Comparison of ENCODE assay signal across 14 cellular contexts in genomic region chr3:136070334-136070733, GRCh38.
DNase-seq lines count a peak whose midpoint lies in the region; ATAC-seq and TF ChIP-seq lines count a peak whose summit lies in the region.
"Had no signal": no experiment of that assay in that cellular context is flagged by ENCODE, and none has a peak within 500 bp of the region (broad histone marks: within the 10 kb centered on the region; RNA-seq: fewer than 3 reads in every experiment).

No MANE protein-coding gene starts in this region.

- H3F3A ChIP-seq in MM.1S (ENCODE audit: insufficient read depth, low read length), result no peaks in the 10 kb centered on the region

- H3K4me2 ChIP-seq in hepatocyte, result no peak overlapping the region
- H3K4me2 ChIP-seq in MM.1S (ENCODE audit: low read depth, low read length), result no peak overlapping the region

- no peaks in the 10 kb centered on the region for H4K20me1 ChIP-seq in hepatocyte (ENCODE audit: insufficient read depth, poor library complexity, severe bottlenecking)
- H4K20me1 ChIP-seq in MM.1S (ENCODE audit: insufficient read depth, low read length), result no peaks in the 10 kb centered on the region

- no peaks in the 10 kb centered on the region for H3K9me3 Mint-ChIP-seq in activated T-helper 2 cell treated with anti-CD3 and anti-CD28 coated beads, Interferon-gamma antibody, Interleukin-2, Interleukin-4, amounts not matched to agents 10 μg/mL and 5 μg/mL and 100 μg/mL, durations not matched to agents 14 hours and 24 hours and 36 hours
- H3K9me3 Mint-ChIP-seq: activated CD4-positive, alpha-beta memory T cell treated with anti-CD3 and anti-CD28 coated beads, Interleukin-2, amount 10 ng/mL, durations not matched to agents 7 days and 5 days; activated naive CD8-positive, alpha-beta T cell treated with anti-CD3 and anti-CD28 coated beads, Interleukin-2, amount 10 ng/mL, durations not matched to agents 7 days and 5 days had no signal

- intact Hi-C loops in ascending aorta (cut with DNase I), result no loop called here
- intact Hi-C loops in upper lobe of right lung (cut with DNase I), result no loop called here
- intact Hi-C loops in activated T-helper 2 cell treated with anti-CD3 and anti-CD28 coated beads, Interferon-gamma antibody, Interleukin-2, Interleukin-4, amounts not matched to agents 10 μg/mL and 5 μg/mL and 100 μg/mL, durations not matched to agents 14 hours and 24 hours and 36 hours (cut with micrococcal nuclease), result loop anchor here (10.0 kb wide), 2 partner anchors 744 to 1904 kb away; partner anchors contain the start of gene SLC35G2

- H3K4me1 ChIP-seq in ascending aorta (peaks cover 6 to 16% of the 10 kb centered on the region in 2 donors), hepatocyte (ENCODE audit: insufficient read depth) (no peaks in the 10 kb centered on the region), upper lobe of right lung (peaks cover 10% of the 10 kb centered on the region), MM.1S (ENCODE audit: low read length) (no peaks in the 10 kb centered on the region)

- WGBS in hepatocyte (ENCODE audit: low lambda C conversion rate, missing lambda C conversion rate), result 81% methylated on average over 3 of the region's 3 CpGs

- DNase-seq in NCI-H2171 treated with DMSO at 0.1 percent for 48 hours (lab: John Stamatoyannopoulos, UW) (peak; percentile 3), NCI-H2171 (lab: John Stamatoyannopoulos, UW) (no peak), ascending aorta (ENCODE audit: low spot score in 2 of 2) (no peak), hepatocyte (ENCODE audit: low spot score) (no peak), upper lobe of right lung (no peak), T-helper 9 cell (no peak), MM.1S (no peak)
- no peak for DNase-seq in activated T-helper 2 cell treated with anti-CD3 and anti-CD28 coated beads, Interferon-gamma antibody, Interleukin-2, Interleukin-4, amounts not matched to agents 10 μg/mL and 5 μg/mL and 100 μg/mL, durations not matched to agents 14 hours and 24 hours and 36 hours (ENCODE audit: low spot score)
- DNase-seq: activated CD4-positive, alpha-beta memory T cell treated with anti-CD3 and anti-CD28 coated beads, Interleukin-2, amount 10 ng/mL, durations not matched to agents 7 days and 5 days; activated naive CD8-positive, alpha-beta T cell treated with anti-CD3 and anti-CD28 coated beads, Interleukin-2, amount 10 ng/mL, durations not matched to agents 7 days and 5 days; mucosa of descending colon; NCI-H187 treated with DMSO at 0.1 percent for 48 hours; SHP77 had no signal

- H3K27ac ChIP-seq in ascending aorta, result peak overlapping the region; percentile 61 to 75
- peak overlapping the region; percentile 9 for H3K27ac ChIP-seq in hepatocyte
- H3K27ac ChIP-seq in upper lobe of right lung, result peak overlapping the region; percentile 26
- no peak overlapping the region for H3K27ac ChIP-seq in MM.1S (ENCODE audit: low read length)
- H3K27ac ChIP-seq: 22Rv1 had no signal

- H3K4me1 Mint-ChIP-seq in activated T-helper 2 cell treated with anti-CD3 and anti-CD28 coated beads, Interferon-gamma antibody, Interleukin-2, Interleukin-4, amounts not matched to agents 10 μg/mL and 5 μg/mL and 100 μg/mL, durations not matched to agents 14 hours and 24 hours and 36 hours (ENCODE audit: low read depth), result peaks cover 4% of the 10 kb centered on the region

- no peak overlapping the region for H3K4me3 ChIP-seq in ascending aorta
- no peak overlapping the region for H3K4me3 ChIP-seq in hepatocyte
- no peak overlapping the region for H3K4me3 ChIP-seq in upper lobe of right lung
- no peak overlapping the region for H3K4me3 ChIP-seq in MM.1S (ENCODE audit: low read length)
- H3K4me3 ChIP-seq: mucosa of descending colon had no signal

- H3K36me3 ChIP-seq in ascending aorta, result no peaks in the 10 kb centered on the region
- H3K36me3 ChIP-seq in hepatocyte (replicated peaks; ENCODE audit: insufficient read depth, low read depth), result no peaks in the 10 kb centered on the region
- no peaks in the 10 kb centered on the region for H3K36me3 ChIP-seq in upper lobe of right lung
- H3K36me3 ChIP-seq in MM.1S (replicated peaks; ENCODE audit: insufficient read depth, low read length), result no peaks in the 10 kb centered on the region

- H2AFZ ChIP-seq in hepatocyte, result no peak overlapping the region
- H2AFZ ChIP-seq in MM.1S (ENCODE audit: low read length), result no peak overlapping the region

- H3K9me3 ChIP-seq in ascending aorta, result no peaks in the 10 kb centered on the region
- no peaks in the 10 kb centered on the region for H3K9me3 ChIP-seq in hepatocyte (ENCODE audit: low read depth)
- H3K9me3 ChIP-seq in upper lobe of right lung, result no peaks in the 10 kb centered on the region
- H3K9me3 ChIP-seq in MM.1S (replicated peaks; ENCODE audit: insufficient read depth, low read length), result no peaks in the 10 kb centered on the region
- H3K9me3 ChIP-seq: mucosa of descending colon had no signal

- no peaks in the 10 kb centered on the region for H3K27me3 ChIP-seq in ascending aorta
- H3K27me3 ChIP-seq in hepatocyte, result no peaks in the 10 kb centered on the region
- no peaks in the 10 kb centered on the region for H3K27me3 ChIP-seq in upper lobe of right lung
- H3K27me3 ChIP-seq in MM.1S (replicated peaks; ENCODE audit: insufficient read depth, low read length), result no peaks in the 10 kb centered on the region

- no peak overlapping the region for H3K27ac Mint-ChIP-seq in activated T-helper 2 cell treated with anti-CD3 and anti-CD28 coated beads, Interferon-gamma antibody, Interleukin-2, Interleukin-4, amounts not matched to agents 10 μg/mL and 5 μg/mL and 100 μg/mL, durations not matched to agents 14 hours and 24 hours and 36 hours
- H3K27ac Mint-ChIP-seq: activated CD4-positive, alpha-beta memory T cell treated with anti-CD3 and anti-CD28 coated beads, Interleukin-2, amount 10 ng/mL, durations not matched to agents 7 days and 5 days; activated naive CD8-positive, alpha-beta T cell treated with anti-CD3 and anti-CD28 coated beads, Interleukin-2, amount 10 ng/mL, durations not matched to agents 7 days and 5 days had no signal

- no peak overlapping the region for H3K4me3 Mint-ChIP-seq in activated T-helper 2 cell treated with anti-CD3 and anti-CD28 coated beads, Interferon-gamma antibody, Interleukin-2, Interleukin-4, amounts not matched to agents 10 μg/mL and 5 μg/mL and 100 μg/mL, durations not matched to agents 14 hours and 24 hours and 36 hours (ENCODE audit: low read depth)
- H3K4me3 Mint-ChIP-seq: activated CD4-positive, alpha-beta memory T cell treated with anti-CD3 and anti-CD28 coated beads, Interleukin-2, amount 10 ng/mL, durations not matched to agents 7 days and 5 days; activated naive CD8-positive, alpha-beta T cell treated with anti-CD3 and anti-CD28 coated beads, Interleukin-2, amount 10 ng/mL, durations not matched to agents 7 days and 5 days had no signal

- no peaks in the 10 kb centered on the region for H3K79me2 ChIP-seq in hepatocyte
- H3K79me2 ChIP-seq in MM.1S (ENCODE audit: low read length), result no peaks in the 10 kb centered on the region

- no peaks in the 10 kb centered on the region for H3K36me3 Mint-ChIP-seq in activated T-helper 2 cell treated with anti-CD3 and anti-CD28 coated beads, Interferon-gamma antibody, Interleukin-2, Interleukin-4, amounts not matched to agents 10 μg/mL and 5 μg/mL and 100 μg/mL, durations not matched to agents 14 hours and 24 hours and 36 hours (ENCODE audit: low read depth)
- H3K36me3 Mint-ChIP-seq: activated naive CD8-positive, alpha-beta T cell treated with anti-CD3 and anti-CD28 coated beads, Interleukin-2, amount 10 ng/mL, durations not matched to agents 7 days and 5 days had no signal

- H3K9ac ChIP-seq in MM.1S (ENCODE audit: low read length), result no peak overlapping the region

- TF ChIP-seq CTCF in ascending aorta (IDR thresholded peaks at IDR 0.05) (no peak), hepatocyte (IDR thresholded peaks at IDR 0.05; ENCODE audit: poor library complexity) (no peak), upper lobe of right lung (IDR thresholded peaks at IDR 0.05) (no peak), MM.1S (IDR thresholded peaks at IDR 0.05; ENCODE audit: low read length) (no peak)

- H3K9me2 ChIP-seq in hepatocyte (replicated peaks; ENCODE audit: insufficient read depth) (no peaks in the 10 kb centered on the region), MM.1S (replicated peaks; ENCODE audit: insufficient read depth, low read length) (no peaks in the 10 kb centered on the region)

- no peak for ATAC-seq in upper lobe of right lung
- ATAC-seq: mucosa of descending colon had no signal

- peaks cover 25% of the 10 kb centered on the region for H3K27me3 Mint-ChIP-seq in activated T-helper 2 cell treated with anti-CD3 and anti-CD28 coated beads, Interferon-gamma antibody, Interleukin-2, Interleukin-4, amounts not matched to agents 10 μg/mL and 5 μg/mL and 100 μg/mL, durations not matched to agents 14 hours and 24 hours and 36 hours (ENCODE audit: low read depth)
